Comparison of ENCODE assay signal across 9 cellular contexts in the genomic region with DNA sequence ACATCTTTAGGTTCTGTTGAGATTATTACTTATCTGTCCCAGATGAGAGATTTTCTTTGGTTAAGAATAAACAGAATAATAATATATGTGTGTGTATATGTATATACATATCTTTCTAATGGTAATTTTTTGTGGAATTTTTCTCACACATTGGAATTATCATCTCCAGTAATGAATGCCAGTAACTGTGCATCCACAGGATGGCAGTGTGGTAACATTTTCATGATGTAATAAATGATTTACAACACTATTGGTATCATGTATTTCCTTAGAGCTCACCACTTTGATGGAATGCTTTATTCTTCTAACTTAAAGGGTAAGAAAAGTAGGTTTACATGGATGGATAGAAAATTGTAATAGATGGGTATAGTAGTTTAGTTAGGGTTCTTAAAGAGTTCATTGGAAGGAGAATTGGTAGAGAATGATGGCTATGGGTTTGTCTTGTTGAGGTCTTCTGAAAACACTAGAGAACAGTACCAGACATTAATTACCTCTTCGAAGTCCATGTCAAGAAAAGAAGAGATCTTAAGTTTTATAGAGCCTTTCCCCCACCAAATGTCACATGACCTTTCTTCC.
A peak's percentile ranks its signal among the peaks of the same experiment; 100 is the strongest.
DNase-seq lines count a peak whose midpoint lies in the region; ATAC-seq and TF ChIP-seq lines count a peak whose summit lies in the region.
"Had no signal": no experiment of that assay in that cellular context is flagged by ENCODE, and none has a peak within 500 bp of the region (broad histone marks: within the 10 kb centered on the region; RNA-seq: fewer than 3 reads in every experiment).

No MANE protein-coding gene starts in this region.

- POLR2A ChIA-PET in Panc1 (lab: Charles Lee), result no interaction called here

- in situ Hi-C loops in Panc1 (cut with HindIII; ENCODE audit: low pct_unique_long_range_greater_than_20kb, low sequenced_read_pairs), result no loop called here

- H3K4me1 ChIP-seq in Panc1 (ENCODE audit: control insufficient read depth, insufficient read depth, low read length), result no peaks in the 10 kb centered on the region
- H3K4me1 ChIP-seq in effector memory CD4-positive, alpha-beta T cell (ENCODE audit: control insufficient read depth, insufficient read depth, low read length, poor library complexity, severe bottlenecking), result peaks cover 4% of the 10 kb centered on the region

- H3K9me3 ChIP-seq in Panc1 (ENCODE audit: control insufficient read depth, insufficient read depth, low read depth, low read length), result no peaks in the 10 kb centered on the region
- no peaks in the 10 kb centered on the region for H3K9me3 ChIP-seq in effector memory CD4-positive, alpha-beta T cell (ENCODE audit: control insufficient read depth, low read length)

- no TSS peak for BruUV-seq in Panc1 (replicated peaks; lab: Mats Ljungman, UMichigan)

- no peak for ATAC-seq in Panc1
- ATAC-seq in GM19467 (IDR thresholded peaks at IDR 0.05; ENCODE audit: unreplicated experiment), result no peak
- ATAC-seq in HG02840 (IDR thresholded peaks at IDR 0.05; ENCODE audit: low FRiP score, unreplicated experiment), result no peak
- ATAC-seq: T-cell had no signal

- DNase-seq in DMS 273 (lab: John Stamatoyannopoulos, UW; ENCODE audit: unreplicated experiment) (peak; percentile 49), DMS 273 treated with DMSO at 0.1 percent for 48 hours (lab: John Stamatoyannopoulos, UW) (no peak), Panc1 (ENCODE audit: low read depth, low spot score) (no peak), fibroblast of gingiva (ENCODE audit: low read depth) (peak; percentile 33), retinal pigment epithelial cell (ENCODE audit: low read depth) (no peak)
- no peak for DNase-seq in effector memory CD4-positive, alpha-beta T cell

- H3K36me3 ChIP-seq in Panc1 (ENCODE audit: control insufficient read depth, insufficient read depth, low read length), result no peaks in the 10 kb centered on the region
- H3K36me3 ChIP-seq in effector memory CD4-positive, alpha-beta T cell (ENCODE audit: control insufficient read depth, insufficient read depth, low read length), result peaks cover 26% of the 10 kb centered on the region

- intact Hi-C loops in Panc1 (cut with micrococcal nuclease; ENCODE audit: unreplicated experiment), result no loop called here

- TF ChIP-seq CTCF in Panc1 (IDR thresholded peaks at IDR 0.05) (peak; percentile 48; the same call in 1 of the 2 replicates), retinal pigment epithelial cell (conservative IDR thresholded peaks at IDR 0.05; ENCODE audit: low read depth, low read length) (peak; percentile 68)

- no peaks in the 10 kb centered on the region for H3K27me3 ChIP-seq in Panc1 (ENCODE audit: control insufficient read depth, insufficient read depth, low read length)
- no peaks in the 10 kb centered on the region for H3K27me3 ChIP-seq in effector memory CD4-positive, alpha-beta T cell (replicated peaks; ENCODE audit: control insufficient read depth, insufficient read depth, low read length, poor library complexity, severe bottlenecking)

- CTCF ChIA-PET in Panc1 (lab: Charles Lee), result no interaction called here

- no peak overlapping the region for H3K27ac ChIP-seq in Panc1 (ENCODE audit: low read length)
- H3K27ac ChIP-seq in effector memory CD4-positive, alpha-beta T cell (ENCODE audit: insufficient read depth, low read length, poor library complexity, severe bottlenecking), result no peak overlapping the region

- H3K4me3 ChIP-seq in Panc1 (ENCODE audit: low read depth in 2 of 2, low read length in 2 of 2) (no peak overlapping the region), retinal pigment epithelial cell (ENCODE audit: low read length) (no peak overlapping the region)
- H3K4me3 ChIP-seq in effector memory CD4-positive, alpha-beta T cell (ENCODE audit: insufficient read depth, low read depth, low read length, poor library complexity, severe bottlenecking), result no peak overlapping the region

Comparison
In these comparisons a context has a peak if more than half of its experiments do, and no peak if none do; other contexts are left out.
1. DNase-seq: peak in DMS 273 (single experiment) and fibroblast of gingiva (single experiment); none in DMS 273 treated with DMSO at 0.1 percent for 48 hours (single experiment), Panc1 (single experiment), retinal pigment epithelial cell (single experiment) and effector memory CD4-positive, alpha-beta T cell (0 of 3).